8 cellular contexts compared by ENCODE assay signal in genomic region chr6:85483041-85483700, GRCh38. TPM values are rescaled to one million over a fixed set of nuclear protein-coding genes. Genes with fewer than 3 reads are reported as not detected.
DNase-seq lines count a peak whose midpoint lies in the region; ATAC-seq, FAIRE-seq and TF ChIP-seq lines count a peak whose summit lies in the region.

No MANE protein-coding gene starts in this region.

- H3K9me3 ChIP-seq in osteoblast (ENCODE audit: low read depth, low read length) (no peaks in the 10 kb centered on the region), thoracic aorta (no peaks in the 10 kb centered on the region)

- intact Hi-C loops in activated T-helper 1 cell treated with anti-CD3 and anti-CD28 coated beads, Interleukin-12 subunit alpha, Interleukin-12 subunit beta, Interleukin-2, Interleukin-4 antibody, amounts not matched to agents 30 ng/mL and 10 ng/mL and 1 ng/mL, durations not matched to agents 14 hours and 24 hours and 36 hours (cut with micrococcal nuclease): loop anchor here (1.0 kb wide), 5 partner anchors 18 to 128 kb away; partner anchors contain the start of gene NT5E

- no peak overlapping the region for H3K27ac Mint-ChIP-seq in activated T-helper 1 cell treated with anti-CD3 and anti-CD28 coated beads, Interleukin-12 subunit alpha, Interleukin-12 subunit beta, Interleukin-2, Interleukin-4 antibody, amounts not matched to agents 30 ng/mL and 10 ng/mL and 1 ng/mL, durations not matched to agents 14 hours and 24 hours and 36 hours

- peaks cover 40% of the 10 kb centered on the region for H3K79me2 ChIP-seq in osteoblast (ENCODE audit: insufficient read depth, low read length)

- H3K27me3 ChIP-seq in osteoblast (ENCODE audit: insufficient read depth, low read length) (no peaks in the 10 kb centered on the region), thoracic aorta (replicated peaks; ENCODE audit: insufficient read depth) (no peaks in the 10 kb centered on the region)

- H3K27me3 Mint-ChIP-seq in activated T-helper 1 cell treated with anti-CD3 and anti-CD28 coated beads, Interleukin-12 subunit alpha, Interleukin-12 subunit beta, Interleukin-2, Interleukin-4 antibody, amounts not matched to agents 30 ng/mL and 10 ng/mL and 1 ng/mL, durations not matched to agents 14 hours and 24 hours and 36 hours (ENCODE audit: insufficient read depth): no peaks in the 10 kb centered on the region

- H2AFZ ChIP-seq in osteoblast (ENCODE audit: low read length): no peak overlapping the region

- H3K4me2 ChIP-seq in osteoblast (ENCODE audit: insufficient read depth, low read length): peak overlapping the region; percentile 54

- H3K4me1 ChIP-seq in osteoblast (ENCODE audit: insufficient read depth, low read length): peaks cover 19% of the 10 kb centered on the region
- H3K4me1 ChIP-seq in thoracic aorta (ENCODE audit: control insufficient read depth in 1 of 2, low read depth in 2 of 2): peaks cover 2 to 6% of the 10 kb centered on the region in 2 donors

- no peaks in the 10 kb centered on the region for H4K20me1 ChIP-seq in osteoblast (ENCODE audit: insufficient read depth, low read length)

- TF ChIP-seq CTCF in D721Med (IDR thresholded peaks at IDR 0.05; ENCODE audit: insufficient read depth, missing control alignments): peak; percentile 86
- peak; percentile 100 for TF ChIP-seq CTCF in osteoblast (IDR thresholded peaks at IDR 0.05; ENCODE audit: extremely low read depth, low read depth, low read length)
- peak; percentile 100 for TF ChIP-seq CTCF in thoracic aorta (IDR thresholded peaks at IDR 0.05)

- H3K36me3 ChIP-seq in osteoblast (ENCODE audit: insufficient read depth, low read length) (peaks cover 69% of the 10 kb centered on the region), thoracic aorta (no peaks in the 10 kb centered on the region)

- H3K4me3 Mint-ChIP-seq in activated T-helper 1 cell treated with anti-CD3 and anti-CD28 coated beads, Interleukin-12 subunit alpha, Interleukin-12 subunit beta, Interleukin-2, Interleukin-4 antibody, amounts not matched to agents 30 ng/mL and 10 ng/mL and 1 ng/mL, durations not matched to agents 14 hours and 24 hours and 36 hours: no peak overlapping the region

- peak; percentile 20 for DNase-seq in D721Med (ENCODE audit: insufficient read length, low spot score)
- peak; percentile 63 for DNase-seq in RKO (ENCODE audit: low spot score)
- peak; percentile 70 for DNase-seq in activated T-helper 1 cell treated with anti-CD3 and anti-CD28 coated beads, Interleukin-12 subunit alpha, Interleukin-12 subunit beta, Interleukin-2, Interleukin-4 antibody, amounts not matched to agents 30 ng/mL and 10 ng/mL and 1 ng/mL, durations not matched to agents 14 hours and 24 hours and 36 hours (ENCODE audit: low spot score)
- peak; percentile 49 for DNase-seq in fibroblast of the conjunctiva (ENCODE audit: low read depth)
- DNase-seq in osteoblast (ENCODE audit: insufficient read length, low spot score, missing footprints): peak; percentile 88
- DNase-seq in thoracic aorta (ENCODE audit: low spot score): peak; percentile 31

- H3K27ac ChIP-seq in osteoblast (ENCODE audit: low read depth, low read length) (peak overlapping the region; percentile 73), thoracic aorta (peak overlapping the region; percentile 1 to 57)

- H3K36me3 Mint-ChIP-seq in activated T-helper 1 cell treated with anti-CD3 and anti-CD28 coated beads, Interleukin-12 subunit alpha, Interleukin-12 subunit beta, Interleukin-2, Interleukin-4 antibody, amounts not matched to agents 30 ng/mL and 10 ng/mL and 1 ng/mL, durations not matched to agents 14 hours and 24 hours and 36 hours (ENCODE audit: low read depth): peaks cover 14% of the 10 kb centered on the region

- ATAC-seq in GM19452 (IDR thresholded peaks at IDR 0.05; ENCODE audit: unreplicated experiment): peak; percentile 95
- ATAC-seq in HG03469 (IDR thresholded peaks at IDR 0.05; ENCODE audit: unreplicated experiment): peak; percentile 91
- peak; percentile 91 for ATAC-seq in thoracic aorta (ENCODE audit: insufficient number of reproducible peaks, low FRiP score, low read depth)

- FAIRE-seq in D721Med (lab: Jason Lieb, UNC): no peak

- no peaks in the 10 kb centered on the region for H3K9me3 Mint-ChIP-seq in activated T-helper 1 cell treated with anti-CD3 and anti-CD28 coated beads, Interleukin-12 subunit alpha, Interleukin-12 subunit beta, Interleukin-2, Interleukin-4 antibody, amounts not matched to agents 30 ng/mL and 10 ng/mL and 1 ng/mL, durations not matched to agents 14 hours and 24 hours and 36 hours

- H3K4me1 Mint-ChIP-seq in activated T-helper 1 cell treated with anti-CD3 and anti-CD28 coated beads, Interleukin-12 subunit alpha, Interleukin-12 subunit beta, Interleukin-2, Interleukin-4 antibody, amounts not matched to agents 30 ng/mL and 10 ng/mL and 1 ng/mL, durations not matched to agents 14 hours and 24 hours and 36 hours (ENCODE audit: low read depth): peaks cover 17% of the 10 kb centered on the region

- no peak overlapping the region for H3K4me3 ChIP-seq in osteoblast (ENCODE audit: insufficient read depth, low read length)
- H3K4me3 ChIP-seq in thoracic aorta: peak overlapping the region; percentile 11

RNA-seq across cellular contexts. Expression of gene NT5E, which starts 33.3 kb away (rescaled TPM):
- total RNA-seq in activated T-helper 1 cell treated with anti-CD3 and anti-CD28 coated beads, Interleukin-12 subunit alpha, Interleukin-12 subunit beta, Interleukin-2, Interleukin-4 antibody, amounts not matched to agents 30 ng/mL and 10 ng/mL and 1 ng/mL, durations not matched to agents 14 hours and 24 hours and 36 hours: 12.5 and 15.2 TPM in 2 replicates
- total RNA-seq in osteoblast (219 and 280 TPM in 2 replicates), thoracic aorta (10 to 100 TPM; 47.4 to 57.4 TPM)

Comparison
In these comparisons a context has a peak if more than half of its experiments do, and no peak if none do; other contexts are left out.
1. DNase-seq: peak in every context shown above with its lines; median percentile 88 in osteoblast; 70 in activated T-helper 1 cell treated with anti-CD3 and anti-CD28 coated beads, Interleukin-12 subunit alpha, Interleukin-12 subunit beta, Interleukin-2, Interleukin-4 antibody, amounts not matched to agents 30 ng/mL and 10 ng/mL and 1 ng/mL, durations not matched to agents 14 hours and 24 hours and 36 hours; 63 in RKO; 49 in fibroblast of the conjunctiva; 31 in thoracic aorta; 20 in D721Med.